In genomic region chr10:26290236-26290635, GRCh38 we compare ENCODE assay signal across 28 cellular contexts.
DNase-seq lines count a peak whose midpoint lies in the region.
"Had no signal": no experiment of that assay in that cellular context is flagged by ENCODE, and none has a peak within 500 bp of the region (broad histone marks: within the 10 kb centered on the region; RNA-seq: fewer than 3 reads in every experiment).

No MANE protein-coding gene starts in this region.

- H3K9me3 ChIP-seq in Karpas-422 (ENCODE audit: low read length) (no peaks in the 10 kb centered on the region), trophoblast cell (ENCODE audit: insufficient read depth, low read depth, low read length) (no peaks in the 10 kb centered on the region)
- H3K9me3 ChIP-seq: A549, BE2C, Caco-2 had no signal

- no peak overlapping the region for H3K4me2 ChIP-seq in Karpas-422 (ENCODE audit: low read depth, low read length, poor library complexity, severe bottlenecking)
- no peak overlapping the region for H3K4me2 ChIP-seq in trophoblast cell (ENCODE audit: low read length)
- H3K4me2 ChIP-seq: A549; BLaER1; BLaER1 treated with 17β-estradiol and CSF1 and Interleukin-3, amounts not matched to agents 10 nM and 100 nM had no signal

- in situ Hi-C loops in ACHN (cut with HindIII; ENCODE audit: low pct_ligation_motif_present, low pct_unique_long_range_greater_than_20kb, low sequenced_read_pairs) = no loop called here

- no peak overlapping the region for H3K4ac ChIP-seq in trophoblast cell (ENCODE audit: low read depth, low read length)

- no peak overlapping the region for H4K8ac ChIP-seq in trophoblast cell (ENCODE audit: low read depth, low read length)

- no peak for DNase-seq in Karpas-422
- DNase-seq in trophoblast cell = peak; percentile 82 to 93
- no peak for DNase-seq in ACHN
- DNase-seq in SK-N-DZ (ENCODE audit: low spot score) = no peak
- DNase-seq: 8988T; AML-193; BE2C; C1 segment of cervical spinal cord; Caco-2; Calu3; CD4-positive, alpha-beta memory T cell; CD4-positive, alpha-beta T cell; CD4-positive, CD25-positive, alpha-beta regulatory T cell; CD8-positive, alpha-beta memory T cell; CD8-positive, alpha-beta T cell; COR-L47; DMS 273 treated with DMSO at 0.1 percent for 48 hours; DMS153; DMS53; DMS79; DMS79 treated with DMSO at 0.1 percent for 48 hours; DND-41; EL had no signal

- H4K20me1 ChIP-seq in Karpas-422 (ENCODE audit: insufficient read depth, low read depth, low read length) = no peaks in the 10 kb centered on the region
- H4K20me1 ChIP-seq: BLaER1; BLaER1 treated with 17β-estradiol and CSF1 and Interleukin-3, amounts not matched to agents 10 nM and 100 nM had no signal

- H3K27me3 ChIP-seq in Karpas-422 (ENCODE audit: low read length) (no peaks in the 10 kb centered on the region), trophoblast cell (ENCODE audit: insufficient read depth, low read length) (no peaks in the 10 kb centered on the region)
- H3K27me3 ChIP-seq: BE2C; BLaER1; BLaER1 treated with 17β-estradiol and CSF1 and Interleukin-3, amounts not matched to agents 10 nM and 100 nM had no signal

- H3K79me2 ChIP-seq in Karpas-422 (ENCODE audit: low read length) (no peaks in the 10 kb centered on the region), trophoblast cell (ENCODE audit: control insufficient read depth, insufficient read depth, low read length, poor library complexity) (no peaks in the 10 kb centered on the region)

- H3K14ac ChIP-seq in trophoblast cell (ENCODE audit: low read length) = no peak overlapping the region

- no peak overlapping the region for H2BK12ac ChIP-seq in trophoblast cell (ENCODE audit: low read length)

- H3K9me2 ChIP-seq in Karpas-422 (replicated peaks; ENCODE audit: insufficient read depth, low read length) = no peaks in the 10 kb centered on the region

- H3K4me1 ChIP-seq in Karpas-422 (ENCODE audit: low read length) = peaks cover 4% of the 10 kb centered on the region; the same call in 1 of the 2 replicates
- H3K4me1 ChIP-seq in trophoblast cell (ENCODE audit: control insufficient read depth in 1 of 2, insufficient read depth in 2 of 2, low read length in 2 of 2) = peaks cover 7 to 10% of the 10 kb centered on the region in 2 experiments
- H3K4me1 ChIP-seq: A549, BE2C, Caco-2 had no signal

- H2BK5ac ChIP-seq in trophoblast cell (ENCODE audit: low read depth, low read length, poor library complexity) = no peak overlapping the region

- no peak overlapping the region for H3K9ac ChIP-seq in Karpas-422 (ENCODE audit: low read length)
- H3K9ac ChIP-seq in trophoblast cell (ENCODE audit: low read length) = no peak overlapping the region
- H3K9ac ChIP-seq: BLaER1; BLaER1 treated with 17β-estradiol and CSF1 and Interleukin-3, amounts not matched to agents 10 nM and 100 nM had no signal

- no CpG with 5 or more reads among the region's 4 CpGs for WGBS in trophoblast cell (ENCODE audit: extremely low coverage, insufficient coverage, insufficient read length)

- H3K79me1 ChIP-seq in trophoblast cell (ENCODE audit: low read length) = peaks cover 8% of the 10 kb centered on the region

- H4K12ac ChIP-seq in trophoblast cell (ENCODE audit: low read depth, low read length) = no peak overlapping the region

- H2AFZ ChIP-seq in Karpas-422 (ENCODE audit: low read length) (peak overlapping the region; percentile 8; the same call in 1 of the 2 replicates), trophoblast cell (ENCODE audit: insufficient read depth, low read length, poor library complexity) (no peak overlapping the region)

- H2BK120ac ChIP-seq in trophoblast cell (ENCODE audit: insufficient read depth, low read length, poor library complexity) = no peak overlapping the region

- no peak overlapping the region for H3K4me3 ChIP-seq in Karpas-422 (ENCODE audit: low read length)
- H3K4me3 ChIP-seq in trophoblast cell (ENCODE audit: low read depth, low read length) = no peak overlapping the region
- H3K4me3 ChIP-seq: A549; BLaER1; BLaER1 treated with 17β-estradiol and CSF1 and Interleukin-3, amounts not matched to agents 10 nM and 100 nM had no signal

- H3K27ac ChIP-seq in Karpas-422 (ENCODE audit: low read length) (no peak overlapping the region), trophoblast cell (ENCODE audit: low read depth, low read length) (peak overlapping the region; percentile 61)
- H3K27ac ChIP-seq: 22Rv1; A549; BLaER1; BLaER1 treated with 17β-estradiol and CSF1 and Interleukin-3, amounts not matched to agents 10 nM and 100 nM; C4-2B had no signal

- H3K36me3 ChIP-seq in Karpas-422 (ENCODE audit: insufficient read depth, low read length) (no peaks in the 10 kb centered on the region), trophoblast cell (ENCODE audit: control insufficient read depth in 1 of 2, insufficient read depth in 2 of 2, low read length in 2 of 2) (no peaks in the 10 kb centered on the region)
- H3K36me3 ChIP-seq: BE2C; BLaER1; BLaER1 treated with 17β-estradiol and CSF1 and Interleukin-3, amounts not matched to agents 10 nM and 100 nM had no signal

- no peak overlapping the region for H3K23ac ChIP-seq in trophoblast cell (ENCODE audit: low read length)

- H4K91ac ChIP-seq in trophoblast cell (ENCODE audit: low read depth, low read length) = no peak overlapping the region

- H2AK5ac ChIP-seq in trophoblast cell (ENCODE audit: low read length) = no peak overlapping the region

- no peak overlapping the region for H3K18ac ChIP-seq in trophoblast cell (ENCODE audit: low read length)

Comparison
In these comparisons a context has a peak if more than half of its experiments do, and no peak if none do; other contexts are left out.
1. DNase-seq: peak in trophoblast cell (2 of 2); none in Karpas-422 (single experiment), ACHN (single experiment) and SK-N-DZ (single experiment).